In the genomic region with DNA sequence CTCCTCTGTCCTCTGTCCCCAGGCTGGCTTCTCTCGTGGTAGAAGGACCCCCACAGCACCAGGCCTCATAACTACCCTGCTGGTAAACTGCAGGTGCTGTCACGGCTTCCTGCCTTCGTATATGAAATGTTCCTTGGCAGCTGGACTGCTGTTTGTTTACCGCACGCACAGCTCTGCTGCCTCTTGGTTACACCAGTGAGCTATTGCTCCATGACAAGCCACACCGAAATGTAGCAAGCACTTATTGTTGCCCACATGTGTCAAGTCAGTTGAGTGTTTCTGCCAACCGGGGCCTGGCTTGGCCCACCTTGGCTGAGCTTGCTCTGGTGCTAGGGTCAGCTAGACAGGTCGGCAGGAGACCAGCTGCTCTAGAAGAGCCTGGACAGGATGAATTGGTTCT, we compare ENCODE assay signal across 14 cellular contexts. TPM values are rescaled to one million over a fixed set of nuclear protein-coding genes. Genes with fewer than 3 reads are reported as not detected.
DNase-seq lines count a peak whose midpoint lies in the region; ATAC-seq and TF ChIP-seq lines count a peak whose summit lies in the region.
"Had no signal": no experiment of that assay in that cellular context is flagged by ENCODE, and none has a peak within 500 bp of the region (broad histone marks: within the 10 kb centered on the region; RNA-seq: fewer than 3 reads in every experiment).

No MANE protein-coding gene starts in this region.

- H3K9me3 ChIP-seq in HEK293 (ENCODE audit: control insufficient read depth, insufficient read depth, low read depth, low read length) (no peaks in the 10 kb centered on the region), mucosa of descending colon (no peaks in the 10 kb centered on the region)
- H3K9me3 ChIP-seq: Caco-2 had no signal

- no peaks in the 10 kb centered on the region for H3K9me3 Mint-ChIP-seq in immature natural killer cell
- no peaks in the 10 kb centered on the region for H3K9me3 Mint-ChIP-seq in activated CD4-positive, alpha-beta memory T cell treated with anti-CD3 and anti-CD28 coated beads, Interleukin-2, amount 10 ng/mL, durations not matched to agents 7 days and 5 days
- H3K9me3 Mint-ChIP-seq: neural crest cell had no signal

- H3K27ac Mint-ChIP-seq in immature natural killer cell, result no peak overlapping the region
- H3K27ac Mint-ChIP-seq in activated CD4-positive, alpha-beta memory T cell treated with anti-CD3 and anti-CD28 coated beads, Interleukin-2, amount 10 ng/mL, durations not matched to agents 7 days and 5 days, result no peak overlapping the region

- H3K4me1 ChIP-seq in HEK293 (ENCODE audit: control insufficient read depth, insufficient read depth, low read length) (peaks cover 3% of the 10 kb centered on the region; the same call in 1 of the 2 replicates), mucosa of descending colon (ENCODE audit: low read depth) (no peaks in the 10 kb centered on the region)

- DNase-seq in NCI-H1694 (lab: John Stamatoyannopoulos, UW) (peak; percentile 23), mucosa of descending colon (no peak), immature natural killer cell (no peak)
- no peak for DNase-seq in activated CD4-positive, alpha-beta memory T cell treated with anti-CD3 and anti-CD28 coated beads, Interleukin-2, amount 10 ng/mL, durations not matched to agents 7 days and 5 days
- DNase-seq: foreskin melanocyte, PC-3 had no signal

- CTCF ChIA-PET in HEK293 (lab: Yijun Ruan, JAX), result interaction anchor here (0.8 to 1.2 kb wide), 2 partner anchors 98 to 105 kb away, joined by 3 to 4 read pairs; no protein-coding TSS in a partner anchor
- CTCF ChIA-PET in activated CD4-positive, alpha-beta memory T cell treated with anti-CD3 and anti-CD28 coated beads, Interleukin-2, amount 10 ng/mL, durations not matched to agents 7 days and 5 days (lab: Charles Lee), result no interaction called here

- H3K27me3 Mint-ChIP-seq in immature natural killer cell (ENCODE audit: low read depth in 3 of 3), result peaks cover 4 to 7% (median 6%) of the 10 kb centered on the region in 3 donors
- peaks cover 2% of the 10 kb centered on the region for H3K27me3 Mint-ChIP-seq in activated CD4-positive, alpha-beta memory T cell treated with anti-CD3 and anti-CD28 coated beads, Interleukin-2, amount 10 ng/mL, durations not matched to agents 7 days and 5 days

- no peak for TF ChIP-seq CTCF in HEK293 (tag by site-specific recombination; IDR thresholded peaks at IDR 0.05)
- TF ChIP-seq CTCF in mucosa of descending colon (IDR thresholded peaks at IDR 0.05), result no peak

- H3K36me3 ChIP-seq in HEK293 (ENCODE audit: control insufficient read depth in 2 of 2, insufficient read depth in 1 of 2, low read length in 2 of 2), result no peaks in the 10 kb centered on the region
- no peaks in the 10 kb centered on the region for H3K36me3 ChIP-seq in mucosa of descending colon (ENCODE audit: low read depth)

- H3K4me1 Mint-ChIP-seq in immature natural killer cell, result no peaks in the 10 kb centered on the region
- H3K4me1 Mint-ChIP-seq in activated CD4-positive, alpha-beta memory T cell treated with anti-CD3 and anti-CD28 coated beads, Interleukin-2, amount 10 ng/mL, durations not matched to agents 7 days and 5 days, result peaks cover 3% of the 10 kb centered on the region

- peak; percentile 19 for ATAC-seq in GM18502 (IDR thresholded peaks at IDR 0.05; ENCODE audit: poor library complexity, unreplicated experiment)
- ATAC-seq in mucosa of descending colon, result peak; percentile 16
- no peak for ATAC-seq in HG02870 (IDR thresholded peaks at IDR 0.05; ENCODE audit: unreplicated experiment)
- no peak for ATAC-seq in HG03095 (IDR thresholded peaks at IDR 0.05; ENCODE audit: unreplicated experiment)
- ATAC-seq: PC-3 had no signal

- no peak overlapping the region for H3K4me3 ChIP-seq in HEK293 (ENCODE audit: low read depth, low read length)
- H3K4me3 ChIP-seq in mucosa of descending colon, result no peak overlapping the region
- H3K4me3 ChIP-seq: smooth muscle cell had no signal

- H3K27ac ChIP-seq in HEK293 (ENCODE audit: extremely low read depth, low read depth, low read length), result no peak overlapping the region

- H3K4me3 Mint-ChIP-seq in immature natural killer cell, result no peak overlapping the region
- H3K4me3 Mint-ChIP-seq in activated CD4-positive, alpha-beta memory T cell treated with anti-CD3 and anti-CD28 coated beads, Interleukin-2, amount 10 ng/mL, durations not matched to agents 7 days and 5 days, result no peak overlapping the region
- H3K4me3 Mint-ChIP-seq: neural crest cell had no signal

- intact Hi-C loops in mucosa of descending colon (cut with DNase I, micrococcal nuclease), result no loop called here

- POLR2A ChIA-PET in HEK293 (lab: Yijun Ruan, JAX), result no interaction called here
- POLR2A ChIA-PET in activated CD4-positive, alpha-beta memory T cell treated with anti-CD3 and anti-CD28 coated beads, Interleukin-2, amount 10 ng/mL, durations not matched to agents 7 days and 5 days (lab: Charles Lee), result no interaction called here

- H3K36me3 Mint-ChIP-seq in immature natural killer cell, result no peaks in the 10 kb centered on the region
- no peaks in the 10 kb centered on the region for H3K36me3 Mint-ChIP-seq in activated CD4-positive, alpha-beta memory T cell treated with anti-CD3 and anti-CD28 coated beads, Interleukin-2, amount 10 ng/mL, durations not matched to agents 7 days and 5 days (ENCODE audit: low read depth)

TF ChIP-seq in HEK293, 187 proteins besides CTCF, POLR2A, EP300 and RAD21:
- TF ChIP-seq ZNF510 (tag by site-specific recombination; IDR thresholded peaks at IDR 0.05; ENCODE audit: insufficient replicate concordance) (no peak), ZIC2 (tag by site-specific recombination; IDR thresholded peaks at IDR 0.05) (0 out of 2 replicates have a peak, but pooled peaks have one; percentile 33)
- TF ChIP-seq, protein P1, sequence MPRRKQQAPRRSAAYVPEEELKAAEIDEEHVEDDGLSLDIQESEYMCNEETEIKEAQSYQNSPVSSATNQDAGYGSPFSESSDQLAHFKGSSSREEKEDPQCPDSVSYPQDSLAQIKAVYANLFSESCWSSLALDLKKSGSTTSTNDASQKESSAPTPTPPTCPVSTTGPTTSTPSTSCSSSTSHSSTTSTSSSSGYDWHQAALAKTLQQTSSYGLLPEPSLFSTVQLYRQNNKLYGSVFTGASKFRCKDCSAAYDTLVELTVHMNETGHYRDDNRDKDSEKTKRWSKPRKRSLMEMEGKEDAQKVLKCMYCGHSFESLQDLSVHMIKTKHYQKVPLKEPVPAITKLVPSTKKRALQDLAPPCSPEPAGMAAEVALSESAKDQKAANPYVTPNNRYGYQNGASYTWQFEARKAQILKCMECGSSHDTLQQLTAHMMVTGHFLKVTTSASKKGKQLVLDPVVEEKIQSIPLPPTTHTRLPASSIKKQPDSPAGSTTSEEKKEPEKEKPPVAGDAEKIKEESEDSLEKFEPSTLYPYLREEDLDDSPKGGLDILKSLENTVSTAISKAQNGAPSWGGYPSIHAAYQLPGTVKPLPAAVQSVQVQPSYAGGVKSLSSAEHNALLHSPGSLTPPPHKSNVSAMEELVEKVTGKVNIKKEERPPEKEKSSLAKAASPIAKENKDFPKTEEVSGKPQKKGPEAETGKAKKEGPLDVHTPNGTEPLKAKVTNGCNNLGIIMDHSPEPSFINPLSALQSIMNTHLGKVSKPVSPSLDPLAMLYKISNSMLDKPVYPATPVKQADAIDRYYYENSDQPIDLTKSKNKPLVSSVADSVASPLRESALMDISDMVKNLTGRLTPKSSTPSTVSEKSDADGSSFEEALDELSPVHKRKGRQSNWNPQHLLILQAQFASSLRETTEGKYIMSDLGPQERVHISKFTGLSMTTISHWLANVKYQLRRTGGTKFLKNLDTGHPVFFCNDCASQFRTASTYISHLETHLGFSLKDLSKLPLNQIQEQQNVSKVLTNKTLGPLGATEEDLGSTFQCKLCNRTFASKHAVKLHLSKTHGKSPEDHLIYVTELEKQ (tag by site-specific recombination; IDR thresholded peaks at IDR 0.05; ENCODE audit: borderline replicate concordance), result no peak

RNA-seq across cellular contexts. Expression of a gene that starts 21.7 kb away (rescaled TPM):
- not detected for total RNA-seq in mucosa of descending colon
- not detected for polyA plus RNA-seq in immature natural killer cell
- total RNA-seq in activated CD4-positive, alpha-beta memory T cell treated with anti-CD3 and anti-CD28 coated beads, Interleukin-2, amount 10 ng/mL, durations not matched to agents 7 days and 5 days, result not detected
- total RNA-seq: Caco-2, dermis microvascular lymphatic vessel endothelial cell, neural crest cell, PC-3, smooth muscle cell had no signal
- polyA plus RNA-seq: smooth muscle cell had no signal

RNA-seq across cellular contexts. Expression of a gene that starts 49.4 kb away (rescaled TPM):
- total RNA-seq in mucosa of descending colon, result under 1 TPM in 1 of 3 donors, not detected in 2; 0.31 TPM
- polyA plus RNA-seq in immature natural killer cell, result 1 to 10 TPM; 1.2 to 3.2 (median 1.6) TPM
- total RNA-seq in activated CD4-positive, alpha-beta memory T cell treated with anti-CD3 and anti-CD28 coated beads, Interleukin-2, amount 10 ng/mL, durations not matched to agents 7 days and 5 days, result not detected
- total RNA-seq: Caco-2, dermis microvascular lymphatic vessel endothelial cell, neural crest cell, PC-3, smooth muscle cell had no signal
- polyA plus RNA-seq: smooth muscle cell had no signal

Comparison
In these comparisons a context has a peak if more than half of its experiments do, and no peak if none do; other contexts are left out.
1. ATAC-seq: peak in GM18502 (single experiment) and mucosa of descending colon (single experiment); none in HG02870 (single experiment) and HG03095 (single experiment).